11 cellular contexts compared by ENCODE assay signal in genomic region chr22:37161442-37161841, GRCh38. TPM values are rescaled to one million over a fixed set of nuclear protein-coding genes. Genes with fewer than 3 reads are reported as not detected.
A peak's percentile ranks its signal among the peaks of the same experiment; 100 is the strongest.
DNase-seq lines count a peak whose midpoint lies in the region; FAIRE-seq and TF ChIP-seq lines count a peak whose summit lies in the region.
"Had no signal": no experiment of that assay in that cellular context is flagged by ENCODE, and none has a peak within 500 bp of the region (broad histone marks: within the 10 kb centered on the region; RNA-seq: fewer than 3 reads in every experiment).

No MANE protein-coding gene starts in this region.

- no peak overlapping the region for H3K4me3 ChIP-seq in fibroblast of mammary gland (ENCODE audit: control insufficient read depth, low read depth, low read length)
- H3K4me3 ChIP-seq: lower lobe of right lung, SK-N-MC, thoracic aorta had no signal

- no peak for FAIRE-seq in frontal cortex (lab: Jason Lieb, UNC)

- TF ChIP-seq CTCF in GM10266 (IDR thresholded peaks at IDR 0.05; ENCODE audit: control insufficient read depth, insufficient read depth, low read depth, missing control alignments) (no peak), fibroblast of mammary gland (conservative IDR thresholded peaks at IDR 0.05; ENCODE audit: control insufficient read depth, insufficient read depth, low read depth, low read length) (no peak), GM13976 (IDR thresholded peaks at IDR 0.05; ENCODE audit: borderline replicate concordance, control extremely low read depth, extremely low read depth, insufficient read depth, missing control alignments) (no peak)

- in situ Hi-C loops in GM13976 (cut with MboI; ENCODE audit: low sequenced_read_pairs, unreplicated experiment) = no loop called here

- DNase-seq in GM10266 (ENCODE audit: extremely low spot score) (peak; percentile 35), M059J (ENCODE audit: low read depth) (peak; percentile 7), fibroblast of mammary gland (ENCODE audit: low read depth) (peak; percentile 26), GM13976 (ENCODE audit: low spot score) (no peak), putamen (ENCODE audit: low spot score) (no peak), frontal cortex (ENCODE audit: low spot score in 2 of 2) (no peak)
- DNase-seq: lower lobe of right lung, NCI-H2081 treated with DMSO at 0.1 percent for 48 hours had no signal

RNA-seq across cellular contexts. Expression of gene IL2RB, which starts 11.7 kb away (rescaled TPM):
- total RNA-seq in M059J (2014; rRNA removed; shearing (Covaris generic)) = 0.07 and 0.59 TPM in 2 replicates
- total RNA-seq in frontal cortex = not detected

RNA-seq across cellular contexts. Expression of gene C1QTNF6, which starts 26.6 kb away (rescaled TPM):
- total RNA-seq in M059J (2014; rRNA removed; shearing (Covaris generic)) = 14.0 and 16.5 TPM in 2 replicates
- total RNA-seq in frontal cortex = 3.7 TPM

RNA-seq across cellular contexts. Expression of gene SSTR3, which starts 50.8 kb away (rescaled TPM):
- not detected in 2 replicates for total RNA-seq in M059J (2014; rRNA removed; shearing (Covaris generic))
- 0.41 TPM for total RNA-seq in frontal cortex
- total RNA-seq: lower lobe of right lung, skeletal muscle tissue, thoracic aorta had no signal

RNA-seq across cellular contexts. Expression of gene TMPRSS6, which starts 51.9 kb away (rescaled TPM):
- not detected in 2 replicates for total RNA-seq in M059J (2014; rRNA removed; shearing (Covaris generic))
- not detected for total RNA-seq in frontal cortex
- total RNA-seq: skeletal muscle tissue, thoracic aorta had no signal

Comparison
In these comparisons a context has a peak if more than half of its experiments do, and no peak if none do; other contexts are left out.
1. DNase-seq: peak in GM10266 (single experiment), M059J (single experiment) and fibroblast of mammary gland (single experiment); none in GM13976 (single experiment), putamen (single experiment) and frontal cortex (0 of 2).